ENCODE assay signal across 9 cellular contexts in genomic region chr13:29713841-29714240, GRCh38.
DNase-seq lines count a peak whose midpoint lies in the region; ATAC-seq, FAIRE-seq and TF ChIP-seq lines count a peak whose summit lies in the region.
"Had no signal": no experiment of that assay in that cellular context is flagged by ENCODE, and none has a peak within 500 bp of the region (broad histone marks: within the 10 kb centered on the region; RNA-seq: fewer than 3 reads in every experiment).

No MANE protein-coding gene starts in this region.

- H3K27ac Mint-ChIP-seq in CD8-positive, alpha-beta memory T cell, result no peak overlapping the region
- H3K27ac Mint-ChIP-seq: T-helper 1 cell treated with Interleukin-12 subunit alpha and Interleukin-12 subunit beta and Interleukin-4 antibody, amounts not matched to agents 30 μg/mL and 1 μg/mL, for 36 hours had no signal

- H3K4me1 Mint-ChIP-seq in CD8-positive, alpha-beta memory T cell, result no peaks in the 10 kb centered on the region

- no peaks in the 10 kb centered on the region for H3K27me3 ChIP-seq in CD8-positive, alpha-beta memory T cell (ENCODE audit: insufficient read depth, low read length, poor library complexity, severe bottlenecking)

- H3K9me3 Mint-ChIP-seq in CD8-positive, alpha-beta memory T cell, result peaks cover 0 to 5% (median 2%) of the 10 kb centered on the region in 5 donors

- no peak overlapping the region for H3K27ac ChIP-seq in A549
- no peak overlapping the region for H3K27ac ChIP-seq in CD8-positive, alpha-beta memory T cell (ENCODE audit: low read depth, low read length)

- H3K4me1 ChIP-seq in A549, result no peaks in the 10 kb centered on the region
- no peaks in the 10 kb centered on the region for H3K4me1 ChIP-seq in CD8-positive, alpha-beta memory T cell (ENCODE audit: insufficient read depth, low read length)

- peak; percentile 4 to 8 for DNase-seq in A549 (ENCODE audit: low read depth in 1 of 2, low spot score in 1 of 2)
- DNase-seq in ELR (ENCODE audit: low read depth), result peak; percentile 34
- DNase-seq in OCI-M1 (lab: John Stamatoyannopoulos, UW), result peak; percentile 6
- DNase-seq in fibroblast of the aortic adventitia (ENCODE audit: low read depth), result no peak
- DNase-seq in epidermal melanocyte (ENCODE audit: insufficient read length, low spot score), result no peak
- DNase-seq in OCI-M2 (lab: John Stamatoyannopoulos, UW; ENCODE audit: unreplicated experiment), result no peak
- DNase-seq in CD8-positive, alpha-beta memory T cell, result no peak

- TF ChIP-seq EP300 in A549 (IDR thresholded peaks at IDR 0.05), result no peak

- no peak for FAIRE-seq in A549 (lab: Jason Lieb, UNC)

- WGBS in A549 (ENCODE audit: missing lambda C conversion rate), result 10% methylated on average over 2 of the region's 2 CpGs

- H3K36me3 Mint-ChIP-seq in CD8-positive, alpha-beta memory T cell, result no peaks in the 10 kb centered on the region

- no peak overlapping the region for H3K4me2 ChIP-seq in A549

- no peaks in the 10 kb centered on the region for H3K36me3 ChIP-seq in CD8-positive, alpha-beta memory T cell (ENCODE audit: insufficient read depth, low read length)

- peak; percentile 32 to 50; a peak in 3 of 5 replicates for TF ChIP-seq RAD21 in A549 (conservative IDR thresholded peaks at IDR 0.05 in 1 of 2, IDR thresholded peaks at IDR 0.05 in 1 of 2)

- ATAC-seq in A549 (no peak), HG02970 (IDR thresholded peaks at IDR 0.05; ENCODE audit: low FRiP score, unreplicated experiment) (no peak)

- no peak overlapping the region for H3K4me3 Mint-ChIP-seq in CD8-positive, alpha-beta memory T cell
- H3K4me3 Mint-ChIP-seq: T-helper 1 cell treated with Interleukin-12 subunit alpha and Interleukin-12 subunit beta and Interleukin-4 antibody, amounts not matched to agents 30 μg/mL and 1 μg/mL, for 36 hours had no signal

- no peaks in the 10 kb centered on the region for H3K9me3 ChIP-seq in A549
- H3K9me3 ChIP-seq in CD8-positive, alpha-beta memory T cell (ENCODE audit: low read length), result no peaks in the 10 kb centered on the region

- POLR2A ChIA-PET in A549 (lab: Yijun Ruan, JAX), result no interaction called here
- POLR2A ChIA-PET in CD8-positive, alpha-beta memory T cell (lab: Charles Lee), result no interaction called here

- peaks cover 9 to 50% of the 10 kb centered on the region in 2 donors for H3K27me3 Mint-ChIP-seq in CD8-positive, alpha-beta memory T cell

- CTCF ChIA-PET in A549 (lab: Yijun Ruan, JAX), result no interaction called here
- CTCF ChIA-PET in CD8-positive, alpha-beta memory T cell (lab: Charles Lee), result interaction anchor here (2.7 kb wide), 1 partner anchor 205 kb away, joined by 16 read pairs; no protein-coding TSS in a partner anchor

- no peak overlapping the region for H3K4me3 ChIP-seq in A549
- no peak overlapping the region for H3K4me3 ChIP-seq in fibroblast of the aortic adventitia (ENCODE audit: low read depth, low read length)
- H3K4me3 ChIP-seq in CD8-positive, alpha-beta memory T cell (ENCODE audit: low read length), result no peak overlapping the region

- TF ChIP-seq CTCF in A549 (IDR thresholded peaks at IDR 0.05) (peak; percentile 31), fibroblast of the aortic adventitia (IDR thresholded peaks at IDR 0.05; ENCODE audit: insufficient read depth, low read length) (peak; percentile 50)

- TF ChIP-seq POLR2A in A549 (IDR thresholded peaks at IDR 0.05; ENCODE audit: low read length), result no peak

TF ChIP-seq in A549, 52 proteins besides CTCF, POLR2A, EP300 and RAD21:
- TF ChIP-seq, protein P1, sequence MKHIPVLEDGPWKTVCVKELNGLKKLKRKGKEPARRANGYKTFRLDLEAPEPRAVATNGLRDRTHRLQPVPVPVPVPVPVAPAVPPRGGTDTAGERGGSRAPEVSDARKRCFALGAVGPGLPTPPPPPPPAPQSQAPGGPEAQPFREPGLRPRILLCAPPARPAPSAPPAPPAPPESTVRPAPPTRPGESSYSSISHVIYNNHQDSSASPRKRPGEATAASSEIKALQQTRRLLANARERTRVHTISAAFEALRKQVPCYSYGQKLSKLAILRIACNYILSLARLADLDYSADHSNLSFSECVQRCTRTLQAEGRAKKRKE (CRISPR knock-in tag; IDR thresholded peaks at IDR 0.05; ENCODE audit: low read depth), result no peak
- TF ChIP-seq CHD4 (IDR thresholded peaks at IDR 0.05; ENCODE audit: borderline replicate concordance) (no peak), MAFK (IDR thresholded peaks at IDR 0.05; ENCODE audit: partially characterized antibody) (peak; percentile 49), HDAC2 (IDR thresholded peaks at IDR 0.05) (no peak), MYC (IDR thresholded peaks at IDR 0.05; ENCODE audit: borderline replicate concordance, low read length) (no peak), CBX2 (IDR thresholded peaks at IDR 0.05; ENCODE audit: borderline replicate concordance, low read depth) (no peak), ZC3H11A (IDR thresholded peaks at IDR 0.05) (no peak), SMC3 (IDR thresholded peaks at IDR 0.05) (0 out of 3 replicates have a peak, but pooled peaks have one; percentile 14), PHF8 (IDR thresholded peaks at IDR 0.05; ENCODE audit: borderline replicate concordance, low read depth) (no peak), HOXA7 (CRISPR knock-in tag; IDR thresholded peaks at IDR 0.05) (no peak)
- TF ChIP-seq, protein P2, sequence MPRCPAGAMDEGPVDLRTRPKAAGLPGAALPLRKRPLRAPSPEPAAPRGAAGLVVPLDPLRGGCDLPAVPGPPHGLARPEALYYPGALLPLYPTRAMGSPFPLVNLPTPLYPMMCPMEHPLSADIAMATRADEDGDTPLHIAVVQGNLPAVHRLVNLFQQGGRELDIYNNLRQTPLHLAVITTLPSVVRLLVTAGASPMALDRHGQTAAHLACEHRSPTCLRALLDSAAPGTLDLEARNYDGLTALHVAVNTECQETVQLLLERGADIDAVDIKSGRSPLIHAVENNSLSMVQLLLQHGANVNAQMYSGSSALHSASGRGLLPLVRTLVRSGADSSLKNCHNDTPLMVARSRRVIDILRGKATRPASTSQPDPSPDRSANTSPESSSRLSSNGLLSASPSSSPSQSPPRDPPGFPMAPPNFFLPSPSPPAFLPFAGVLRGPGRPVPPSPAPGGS (IDR thresholded peaks at IDR 0.05), result no peak
- TF ChIP-seq, protein P3, sequence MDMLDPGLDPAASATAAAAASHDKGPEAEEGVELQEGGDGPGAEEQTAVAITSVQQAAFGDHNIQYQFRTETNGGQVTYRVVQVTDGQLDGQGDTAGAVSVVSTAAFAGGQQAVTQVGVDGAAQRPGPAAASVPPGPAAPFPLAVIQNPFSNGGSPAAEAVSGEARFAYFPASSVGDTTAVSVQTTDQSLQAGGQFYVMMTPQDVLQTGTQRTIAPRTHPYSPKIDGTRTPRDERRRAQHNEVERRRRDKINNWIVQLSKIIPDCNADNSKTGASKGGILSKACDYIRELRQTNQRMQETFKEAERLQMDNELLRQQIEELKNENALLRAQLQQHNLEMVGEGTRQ (IDR thresholded peaks at IDR 0.05), result no peak

Comparison
In these comparisons a context has a peak if more than half of its experiments do, and no peak if none do; other contexts are left out.
1. DNase-seq: peak in A549 (2 of 2), ELR (single experiment) and OCI-M1 (single experiment); none in fibroblast of the aortic adventitia (single experiment), epidermal melanocyte (single experiment), OCI-M2 (single experiment) and CD8-positive, alpha-beta memory T cell (0 of 5).